1 cellular context compared by ENCODE assay signal in the genomic region with DNA sequence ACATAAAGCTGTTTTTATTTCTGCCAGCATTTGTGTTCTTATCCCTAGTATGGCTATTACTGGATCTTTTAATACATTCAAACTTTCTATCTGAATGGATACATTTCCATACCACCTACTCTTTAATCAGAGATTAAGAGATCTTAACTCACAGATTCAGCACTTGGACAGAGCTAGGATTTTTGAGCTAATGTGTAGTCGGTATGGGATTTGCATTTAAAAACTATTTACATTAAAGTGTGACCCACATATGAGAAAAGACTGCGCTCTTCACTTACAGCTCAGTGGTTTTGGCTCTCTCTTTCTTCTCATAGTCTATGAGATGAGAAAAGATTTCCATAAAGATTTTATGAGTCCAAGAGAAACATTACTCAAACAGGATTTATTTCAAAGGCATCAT.
TF ChIP-seq lines count a peak whose summit lies in the region.

No MANE protein-coding gene starts in this region.

TF ChIP-seq in liver, 16 proteins besides CTCF, POLR2A, EP300 and RAD21 (continued from another document):
- TF ChIP-seq JUND (IDR thresholded peaks at IDR 0.05) = no peak
- no peak for TF ChIP-seq YY1 (IDR thresholded peaks at IDR 0.05)
- TF ChIP-seq, protein P1, sequence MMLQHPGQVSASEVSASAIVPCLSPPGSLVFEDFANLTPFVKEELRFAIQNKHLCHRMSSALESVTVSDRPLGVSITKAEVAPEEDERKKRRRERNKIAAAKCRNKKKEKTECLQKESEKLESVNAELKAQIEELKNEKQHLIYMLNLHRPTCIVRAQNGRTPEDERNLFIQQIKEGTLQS (IDR thresholded peaks at IDR 0.05) = no peak
- TF ChIP-seq NR2F2 (IDR thresholded peaks at IDR 0.05) = no peak
TF ChIP-seq in liver: peak in this region for 1.
